In the genomic region with DNA sequence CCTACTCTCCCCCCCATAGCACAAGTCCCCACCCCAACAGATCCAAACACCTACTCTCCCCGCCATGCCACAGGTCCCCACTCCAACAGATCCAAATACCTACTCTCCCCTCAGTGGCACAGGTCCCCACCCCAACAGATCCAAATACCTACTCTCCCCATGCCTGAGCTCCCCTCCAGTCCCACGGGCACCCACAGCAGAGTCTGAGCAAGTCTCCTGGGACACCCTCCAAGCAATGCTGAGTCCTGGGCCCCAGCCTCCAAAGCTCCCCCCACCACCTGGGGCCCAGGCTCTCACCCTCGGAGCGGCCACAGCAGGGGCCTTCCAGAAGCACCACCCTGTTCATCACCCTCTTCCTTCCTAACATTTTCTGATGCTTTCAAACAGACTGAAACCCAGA, we compare ENCODE assay signal across 14 cellular contexts.
A peak's percentile ranks its signal among the peaks of the same experiment; 100 is the strongest.
DNase-seq lines count a peak whose midpoint lies in the region; ATAC-seq and TF ChIP-seq lines count a peak whose summit lies in the region.
"Had no signal": no experiment of that assay in that cellular context is flagged by ENCODE, and none has a peak within 500 bp of the region (broad histone marks: within the 10 kb centered on the region; RNA-seq: fewer than 3 reads in every experiment).

No MANE protein-coding gene starts in this region.

- peaks cover 0 to 70% (median 57%) of the 10 kb centered on the region in 4 donors for H3K4me1 ChIP-seq in sigmoid colon
- H3K4me1 ChIP-seq in hepatocyte (ENCODE audit: insufficient read depth), result peaks cover 14% of the 10 kb centered on the region

- POLR2A ChIA-PET in CD4-positive, alpha-beta T cell (lab: Charles Lee), result no interaction called here
- POLR2A ChIA-PET in WTC11 (lab: Charles Lee), result no interaction called here

- CTCF ChIA-PET in CD4-positive, alpha-beta T cell (lab: Charles Lee), result no interaction called here
- CTCF ChIA-PET in WTC11 (lab: Charles Lee), result no interaction called here

- TF ChIP-seq POLR2A in sigmoid colon (IDR thresholded peaks at IDR 0.05), result no peak

- no peaks in the 10 kb centered on the region for H3K9me3 Mint-ChIP-seq in CD4-positive, alpha-beta T cell
- peaks cover 4% of the 10 kb centered on the region; the same call in 1 of the 2 replicates for H3K9me3 Mint-ChIP-seq in WTC11
- no peaks in the 10 kb centered on the region for H3K9me3 Mint-ChIP-seq in central memory CD8-positive, alpha-beta T cell
- H3K9me3 Mint-ChIP-seq in osteocyte (ENCODE audit: unreplicated experiment), result no peaks in the 10 kb centered on the region

- no peak overlapping the region for H3K27ac ChIP-seq in CD4-positive, alpha-beta T cell (ENCODE audit: low read depth, low read length)
- H3K27ac ChIP-seq in sigmoid colon (peak overlapping the region in 2 of 4 donors; percentile 12 to 93), hepatocyte (no peak overlapping the region)
- H3K27ac ChIP-seq: PC-9 had no signal

- H3K27me3 ChIP-seq in CD4-positive, alpha-beta T cell (ENCODE audit: control insufficient read depth, insufficient read depth, low read length), result no peaks in the 10 kb centered on the region
- H3K27me3 ChIP-seq in sigmoid colon (no peaks in the 10 kb centered on the region), hepatocyte (no peaks in the 10 kb centered on the region)

- TF ChIP-seq CTCF in CD4-positive, alpha-beta T cell (IDR thresholded peaks at IDR 0.05), result no peak
- TF ChIP-seq CTCF in WTC11 (IDR thresholded peaks at IDR 0.05) (no peak), sigmoid colon (IDR thresholded peaks at IDR 0.05) (no peak), hepatocyte (IDR thresholded peaks at IDR 0.05; ENCODE audit: poor library complexity) (no peak), osteocyte (IDR thresholded peaks at IDR 0.05) (no peak)

- DNase-seq in CD4-positive, alpha-beta T cell, result no peak
- DNase-seq in WTC11 (ENCODE audit: low spot score) (no peak), sigmoid colon (peak; percentile 37), NCI-H524 treated with DMSO at 0.1 percent for 48 hours (lab: John Stamatoyannopoulos, UW) (no peak), hepatocyte (ENCODE audit: low spot score) (no peak), osteocyte (ENCODE audit: extremely low spot score, unreplicated experiment) (no peak)
- DNase-seq in central memory CD8-positive, alpha-beta T cell (ENCODE audit: low spot score in 2 of 2), result no peak
- DNase-seq: KG1, NCI-H1048, NCI-H2107, NCI-H446, NCI-H748 treated with DMSO at 0.1 percent for 48 hours, PC-9 had no signal

- intact Hi-C loops in CD4-positive, alpha-beta T cell (cut with DNase I, micrococcal nuclease), result no loop called here
- intact Hi-C loops in sigmoid colon (cut with DNase I), result no loop called here

- H2AFZ ChIP-seq in hepatocyte, result no peak overlapping the region
- H2AFZ ChIP-seq: PC-9 had no signal

- H3K4me3 Mint-ChIP-seq in CD4-positive, alpha-beta T cell, result no peak overlapping the region
- H3K4me3 Mint-ChIP-seq in WTC11 (no peak overlapping the region), osteocyte (ENCODE audit: unreplicated experiment) (no peak overlapping the region)
- H3K4me3 Mint-ChIP-seq in central memory CD8-positive, alpha-beta T cell, result no peak overlapping the region
- H3K4me3 Mint-ChIP-seq: B cell had no signal

- H3K4me3 ChIP-seq in sigmoid colon (no peak overlapping the region), hepatocyte (no peak overlapping the region)
- H3K4me3 ChIP-seq: PC-9 had no signal

- no peak overlapping the region for H3K4me2 ChIP-seq in hepatocyte
- H3K4me2 ChIP-seq: PC-9 had no signal

- H3K27ac Mint-ChIP-seq in CD4-positive, alpha-beta T cell, result peak overlapping the region; percentile 57
- H3K27ac Mint-ChIP-seq in WTC11, result 0 out of 2 replicates have a peak overlapping the region, but pooled peaks have one; percentile 8
- H3K27ac Mint-ChIP-seq in central memory CD8-positive, alpha-beta T cell (ENCODE audit: low read depth), result peak overlapping the region; percentile 33
- no peak overlapping the region for H3K27ac Mint-ChIP-seq in osteocyte (ENCODE audit: unreplicated experiment)
- H3K27ac Mint-ChIP-seq: B cell had no signal

- 95 to 96% methylated on average over 4 of the region's 4 CpGs for WGBS in sigmoid colon, 2 donors
- WGBS in hepatocyte (ENCODE audit: low lambda C conversion rate, missing lambda C conversion rate), result 93% methylated on average over 3 of the region's 4 CpGs

- H3K27me3 Mint-ChIP-seq in CD4-positive, alpha-beta T cell, result no peaks in the 10 kb centered on the region
- H3K27me3 Mint-ChIP-seq in WTC11 (ENCODE audit: low read depth) (no peaks in the 10 kb centered on the region), osteocyte (ENCODE audit: unreplicated experiment) (no peaks in the 10 kb centered on the region)
- H3K27me3 Mint-ChIP-seq in central memory CD8-positive, alpha-beta T cell, result no peaks in the 10 kb centered on the region
- H3K27me3 Mint-ChIP-seq: B cell had no signal

- no peaks in the 10 kb centered on the region for H3K9me3 ChIP-seq in CD4-positive, alpha-beta T cell (ENCODE audit: control insufficient read depth, low read length)
- no peaks in the 10 kb centered on the region for H3K9me3 ChIP-seq in sigmoid colon
- H3K9me3 ChIP-seq in hepatocyte (ENCODE audit: low read depth), result no peaks in the 10 kb centered on the region

- no peak for ATAC-seq in CD4-positive, alpha-beta T cell (ENCODE audit: poor library complexity)
- no peak for ATAC-seq in WTC11
- no peak for ATAC-seq in central memory CD8-positive, alpha-beta T cell (replicated peaks; ENCODE audit: extremely low read depth, poor library complexity, severe bottlenecking)

- no peaks in the 10 kb centered on the region for H3K9me2 ChIP-seq in hepatocyte (replicated peaks; ENCODE audit: insufficient read depth)

- peaks cover 6% of the 10 kb centered on the region for H3K36me3 Mint-ChIP-seq in CD4-positive, alpha-beta T cell (ENCODE audit: low read depth)
- H3K36me3 Mint-ChIP-seq in WTC11 (peaks cover 12% of the 10 kb centered on the region), osteocyte (ENCODE audit: unreplicated experiment) (no peaks in the 10 kb centered on the region)
- H3K36me3 Mint-ChIP-seq in central memory CD8-positive, alpha-beta T cell (ENCODE audit: insufficient read depth), result no peaks in the 10 kb centered on the region

- H3K36me3 ChIP-seq in sigmoid colon (no peaks in the 10 kb centered on the region), hepatocyte (replicated peaks; ENCODE audit: insufficient read depth, low read depth) (no peaks in the 10 kb centered on the region)

- peaks cover 12% of the 10 kb centered on the region for H3K4me1 Mint-ChIP-seq in CD4-positive, alpha-beta T cell (ENCODE audit: low read depth)
- peaks cover 32% of the 10 kb centered on the region for H3K4me1 Mint-ChIP-seq in WTC11
- H3K4me1 Mint-ChIP-seq in central memory CD8-positive, alpha-beta T cell, result peaks cover 7% of the 10 kb centered on the region
- peaks cover 31% of the 10 kb centered on the region for H3K4me1 Mint-ChIP-seq in osteocyte (ENCODE audit: unreplicated experiment)
- H3K4me1 Mint-ChIP-seq: B cell had no signal

- no peak for TF ChIP-seq EP300 in sigmoid colon (IDR thresholded peaks at IDR 0.05)

- H3K79me2 ChIP-seq in hepatocyte, result no peaks in the 10 kb centered on the region

- H4K20me1 ChIP-seq in hepatocyte (ENCODE audit: insufficient read depth, poor library complexity, severe bottlenecking), result no peaks in the 10 kb centered on the region

TF ChIP-seq in WTC11, 78 proteins besides CTCF, POLR2A, EP300 and RAD21 (continues in another document):
- TF ChIP-seq ATF1 (CRISPR knock-in tag; IDR thresholded peaks at IDR 0.05) (no peak), NFE2L1 (CRISPR knock-in tag; IDR thresholded peaks at IDR 0.05) (no peak), GABPB1 (CRISPR knock-in tag; IDR thresholded peaks at IDR 0.05) (no peak), TCF7 (CRISPR knock-in tag; IDR thresholded peaks at IDR 0.05; ENCODE audit: low read depth) (no peak), RORB (CRISPR knock-in tag; IDR thresholded peaks at IDR 0.05) (no peak), CREM (CRISPR knock-in tag; IDR thresholded peaks at IDR 0.05) (no peak), ZNF138 (CRISPR knock-in tag; conservative IDR thresholded peaks at IDR 0.05) (no peak), ZNF232 (CRISPR knock-in tag; IDR thresholded peaks at IDR 0.05) (no peak), PRRX2 (CRISPR knock-in tag; IDR thresholded peaks at IDR 0.05) (no peak)
- TF ChIP-seq, protein P1, sequence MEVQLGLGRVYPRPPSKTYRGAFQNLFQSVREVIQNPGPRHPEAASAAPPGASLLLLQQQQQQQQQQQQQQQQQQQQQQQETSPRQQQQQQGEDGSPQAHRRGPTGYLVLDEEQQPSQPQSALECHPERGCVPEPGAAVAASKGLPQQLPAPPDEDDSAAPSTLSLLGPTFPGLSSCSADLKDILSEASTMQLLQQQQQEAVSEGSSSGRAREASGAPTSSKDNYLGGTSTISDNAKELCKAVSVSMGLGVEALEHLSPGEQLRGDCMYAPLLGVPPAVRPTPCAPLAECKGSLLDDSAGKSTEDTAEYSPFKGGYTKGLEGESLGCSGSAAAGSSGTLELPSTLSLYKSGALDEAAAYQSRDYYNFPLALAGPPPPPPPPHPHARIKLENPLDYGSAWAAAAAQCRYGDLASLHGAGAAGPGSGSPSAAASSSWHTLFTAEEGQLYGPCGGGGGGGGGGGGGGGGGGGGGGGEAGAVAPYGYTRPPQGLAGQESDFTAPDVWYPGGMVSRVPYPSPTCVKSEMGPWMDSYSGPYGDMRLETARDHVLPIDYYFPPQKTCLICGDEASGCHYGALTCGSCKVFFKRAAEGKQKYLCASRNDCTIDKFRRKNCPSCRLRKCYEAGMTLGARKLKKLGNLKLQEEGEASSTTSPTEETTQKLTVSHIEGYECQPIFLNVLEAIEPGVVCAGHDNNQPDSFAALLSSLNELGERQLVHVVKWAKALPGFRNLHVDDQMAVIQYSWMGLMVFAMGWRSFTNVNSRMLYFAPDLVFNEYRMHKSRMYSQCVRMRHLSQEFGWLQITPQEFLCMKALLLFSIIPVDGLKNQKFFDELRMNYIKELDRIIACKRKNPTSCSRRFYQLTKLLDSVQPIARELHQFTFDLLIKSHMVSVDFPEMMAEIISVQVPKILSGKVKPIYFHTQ (CRISPR knock-in tag; IDR thresholded peaks at IDR 0.05), result no peak
- TF ChIP-seq, protein P2, sequence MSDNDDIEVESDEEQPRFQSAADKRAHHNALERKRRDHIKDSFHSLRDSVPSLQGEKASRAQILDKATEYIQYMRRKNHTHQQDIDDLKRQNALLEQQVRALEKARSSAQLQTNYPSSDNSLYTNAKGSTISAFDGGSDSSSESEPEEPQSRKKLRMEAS (CRISPR knock-in tag; IDR thresholded peaks at IDR 0.05), result no peak
- TF ChIP-seq, protein P3, sequence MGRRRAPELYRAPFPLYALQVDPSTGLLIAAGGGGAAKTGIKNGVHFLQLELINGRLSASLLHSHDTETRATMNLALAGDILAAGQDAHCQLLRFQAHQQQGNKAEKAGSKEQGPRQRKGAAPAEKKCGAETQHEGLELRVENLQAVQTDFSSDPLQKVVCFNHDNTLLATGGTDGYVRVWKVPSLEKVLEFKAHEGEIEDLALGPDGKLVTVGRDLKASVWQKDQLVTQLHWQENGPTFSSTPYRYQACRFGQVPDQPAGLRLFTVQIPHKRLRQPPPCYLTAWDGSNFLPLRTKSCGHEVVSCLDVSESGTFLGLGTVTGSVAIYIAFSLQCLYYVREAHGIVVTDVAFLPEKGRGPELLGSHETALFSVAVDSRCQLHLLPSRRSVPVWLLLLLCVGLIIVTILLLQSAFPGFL (CRISPR knock-in tag; IDR thresholded peaks at IDR 0.05; ENCODE audit: borderline replicate concordance), result no peak
